In the genomic region with DNA sequence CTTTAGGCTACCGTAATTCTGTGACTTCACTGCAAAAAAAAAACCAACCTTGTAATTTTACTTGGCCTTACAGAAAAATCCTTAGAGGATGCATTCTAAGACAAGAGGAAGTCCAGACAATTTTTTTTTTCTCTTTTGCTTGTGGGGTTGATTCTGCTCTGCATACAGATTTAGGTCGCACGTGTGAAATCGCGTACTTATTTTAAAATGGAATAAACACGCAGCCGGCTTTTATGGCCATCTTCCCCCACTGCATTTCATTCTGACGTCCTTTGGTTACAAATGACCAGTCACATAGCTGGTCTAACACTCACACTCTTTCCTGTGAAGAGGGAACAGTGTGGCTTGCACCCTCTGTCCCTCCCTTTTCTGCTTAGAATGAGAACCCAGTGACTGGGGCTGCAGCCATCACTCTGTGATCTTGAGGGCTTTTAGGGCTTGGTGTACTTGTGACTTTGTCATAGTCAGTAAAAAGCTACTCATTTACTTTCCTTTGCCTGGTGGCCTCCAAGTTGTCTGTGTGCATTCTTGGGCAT, we compare ENCODE assay signal across 23 cellular contexts.
DNase-seq lines count a peak whose midpoint lies in the region; ATAC-seq and TF ChIP-seq lines count a peak whose summit lies in the region.
"Had no signal": no experiment of that assay in that cellular context is flagged by ENCODE, and none has a peak within 500 bp of the region (broad histone marks: within the 10 kb centered on the region; RNA-seq: fewer than 3 reads in every experiment).

No MANE protein-coding gene starts in this region.

- no peak overlapping the region for H3K27ac ChIP-seq in gastroesophageal sphincter
- H3K27ac ChIP-seq: lower lobe of right lung, ovary, right lobe of liver, thyroid gland had no signal

- H3K36me3 ChIP-seq in Loucy (ENCODE audit: insufficient read depth, low read length): no peaks in the 10 kb centered on the region
- no peaks in the 10 kb centered on the region for H3K36me3 ChIP-seq in gastroesophageal sphincter
- H3K36me3 ChIP-seq: ascending aorta, lower lobe of right lung, ovary, right lobe of liver, thyroid gland had no signal

- no peak for DNase-seq in activated T-cell treated with anti-CD3 and anti-CD28 coated beads, Interleukin-2, amount 50 U/mL, for 72 hours
- DNase-seq in activated T-cell treated with anti-CD3 and anti-CD28 coated beads for 4 hours (no peak), SKM-1 treated with dmso at 0.1 percent for 144 hours (lab: John Stamatoyannopoulos, UW; ENCODE audit: unreplicated experiment) (no peak)
- DNase-seq in activated naive CD8-positive, alpha-beta T cell treated with anti-CD3 and anti-CD28 coated beads for 36 hours: no peak
- no peak for DNase-seq in stimulated activated effector memory CD8-positive, alpha-beta T cell treated with anti-CD3 and anti-CD28 coated beads, Interleukin-12 subunit alpha, Interleukin-12 subunit beta, amount 100 ng/mL, for 72 hours (ENCODE audit: low spot score in 2 of 2)
- DNase-seq: activated CD4-positive, alpha-beta T cell treated with anti-CD3 and anti-CD28 coated beads, Interleukin-2, amount 50 U/mL, for 48 hours; activated gamma-delta T cell; DMS79 treated with DMSO at 0.1 percent for 48 hours; erythroblast; foreskin melanocyte; GOT3; hippocampal formation; lower lobe of right lung; NCI-H69; ovary; right lobe of liver; Right ventricle myocardium superior; SW 1271; thyroid gland had no signal

- no peaks in the 10 kb centered on the region for H3K9me2 ChIP-seq in Loucy (replicated peaks; ENCODE audit: low read depth, low read length)

- H3K4me3 ChIP-seq in Loucy (ENCODE audit: low read length, poor library complexity, severe bottlenecking) (no peak overlapping the region), gastroesophageal sphincter (no peak overlapping the region)
- H3K4me3 ChIP-seq: ascending aorta, lower lobe of right lung, ovary, right lobe of liver, thyroid gland had no signal

- H3K4me1 Mint-ChIP-seq in activated T-cell treated with anti-CD3 and anti-CD28 coated beads, Interleukin-2, amount 50 U/mL, for 72 hours (ENCODE audit: low read depth): peaks cover 98% of the 10 kb centered on the region
- peaks cover 69% of the 10 kb centered on the region for H3K4me1 Mint-ChIP-seq in activated naive CD8-positive, alpha-beta T cell treated with anti-CD3 and anti-CD28 coated beads for 36 hours
- peaks cover 83% of the 10 kb centered on the region for H3K4me1 Mint-ChIP-seq in stimulated activated effector memory CD8-positive, alpha-beta T cell treated with anti-CD3 and anti-CD28 coated beads, Interleukin-12 subunit alpha, Interleukin-12 subunit beta, amount 100 ng/mL, for 72 hours

- peaks cover 63% of the 10 kb centered on the region for H3K4me1 ChIP-seq in Loucy (ENCODE audit: insufficient read depth, low read length, poor library complexity, severe bottlenecking)
- H3K4me1 ChIP-seq in gastroesophageal sphincter: no peaks in the 10 kb centered on the region
- H3K4me1 ChIP-seq: lower lobe of right lung, right lobe of liver, thyroid gland had no signal

- TF ChIP-seq EP300 in gastroesophageal sphincter (IDR thresholded peaks at IDR 0.05): no peak

- H3F3A ChIP-seq in Loucy (ENCODE audit: low read depth): peaks cover 11% of the 10 kb centered on the region

- no peaks in the 10 kb centered on the region for H4K20me1 ChIP-seq in Loucy (ENCODE audit: insufficient read depth, low read length, poor library complexity, severe bottlenecking)

- no peaks in the 10 kb centered on the region for H3K27me3 ChIP-seq in Loucy (ENCODE audit: insufficient read depth, low read length, poor library complexity, severe bottlenecking)
- peaks cover 27% of the 10 kb centered on the region for H3K27me3 ChIP-seq in gastroesophageal sphincter
- H3K27me3 ChIP-seq: ascending aorta, ovary, right lobe of liver, thyroid gland had no signal

- no peaks in the 10 kb centered on the region for H3K27me3 Mint-ChIP-seq in activated T-cell treated with anti-CD3 and anti-CD28 coated beads, Interleukin-2, amount 50 U/mL, for 72 hours (ENCODE audit: low read depth)
- no peaks in the 10 kb centered on the region for H3K27me3 Mint-ChIP-seq in activated naive CD8-positive, alpha-beta T cell treated with anti-CD3 and anti-CD28 coated beads for 36 hours

- H3K27ac Mint-ChIP-seq in activated T-cell treated with anti-CD3 and anti-CD28 coated beads, Interleukin-2, amount 50 U/mL, for 72 hours: peak overlapping the region; percentile 90
- H3K27ac Mint-ChIP-seq in activated naive CD8-positive, alpha-beta T cell treated with anti-CD3 and anti-CD28 coated beads for 36 hours: peak overlapping the region; percentile 91
- peak overlapping the region; percentile 93 for H3K27ac Mint-ChIP-seq in stimulated activated effector memory CD8-positive, alpha-beta T cell treated with anti-CD3 and anti-CD28 coated beads, Interleukin-12 subunit alpha, Interleukin-12 subunit beta, amount 100 ng/mL, for 72 hours

- 65 to 77% methylated on average over 7 of the region's 8 CpGs for WGBS in gastroesophageal sphincter (ENCODE audit: low coverage in 1 of 2), 2 donors

- no peak for TF ChIP-seq POLR2A in gastroesophageal sphincter (IDR thresholded peaks at IDR 0.05)

- H3K9me3 Mint-ChIP-seq in activated T-cell treated with anti-CD3 and anti-CD28 coated beads, Interleukin-2, amount 50 U/mL, for 72 hours: peaks cover 2 to 4% of the 10 kb centered on the region in 2 donors
- peaks cover 9% of the 10 kb centered on the region for H3K9me3 Mint-ChIP-seq in activated naive CD8-positive, alpha-beta T cell treated with anti-CD3 and anti-CD28 coated beads for 36 hours
- H3K9me3 Mint-ChIP-seq in stimulated activated effector memory CD8-positive, alpha-beta T cell treated with anti-CD3 and anti-CD28 coated beads, Interleukin-12 subunit alpha, Interleukin-12 subunit beta, amount 100 ng/mL, for 72 hours: no peaks in the 10 kb centered on the region

- peak overlapping the region; percentile 7 for H3K9ac ChIP-seq in Loucy (ENCODE audit: low read depth, low read length, poor library complexity, severe bottlenecking)

- no peak overlapping the region for H3K4me2 ChIP-seq in Loucy (ENCODE audit: low read depth, low read length, poor library complexity, severe bottlenecking)

- H3K9me3 ChIP-seq in Loucy (ENCODE audit: insufficient read depth, low read depth, low read length) (no peaks in the 10 kb centered on the region), gastroesophageal sphincter (peaks cover 0 to 27% (median 0%) of the 10 kb centered on the region in 3 donors)
- H3K9me3 ChIP-seq: ascending aorta, lower lobe of right lung, ovary, right lobe of liver, thyroid gland had no signal

- H3K4me3 Mint-ChIP-seq in activated T-cell treated with anti-CD3 and anti-CD28 coated beads, Interleukin-2, amount 50 U/mL, for 72 hours: peak overlapping the region; percentile 48 to 77
- H3K4me3 Mint-ChIP-seq in activated naive CD8-positive, alpha-beta T cell treated with anti-CD3 and anti-CD28 coated beads for 36 hours: no peak overlapping the region
- peak overlapping the region; percentile 57 for H3K4me3 Mint-ChIP-seq in stimulated activated effector memory CD8-positive, alpha-beta T cell treated with anti-CD3 and anti-CD28 coated beads, Interleukin-12 subunit alpha, Interleukin-12 subunit beta, amount 100 ng/mL, for 72 hours

- ATAC-seq in activated T-cell treated with anti-CD3 and anti-CD28 coated beads, Interleukin-2, amount 50 U/mL, for 72 hours (replicated peaks in 1 of 2): no peak
- ATAC-seq in stimulated activated effector memory CD8-positive, alpha-beta T cell treated with anti-CD3 and anti-CD28 coated beads, Interleukin-12 subunit alpha, Interleukin-12 subunit beta, amount 100 ng/mL, for 72 hours: no peak
- ATAC-seq in HG02623 (IDR thresholded peaks at IDR 0.05; ENCODE audit: unreplicated experiment) (no peak), gastroesophageal sphincter (no peak)

- H2AFZ ChIP-seq in Loucy (ENCODE audit: low read length): no peak overlapping the region; the same call in 1 of the 2 replicates

- H3K36me3 Mint-ChIP-seq in activated T-cell treated with anti-CD3 and anti-CD28 coated beads, Interleukin-2, amount 50 U/mL, for 72 hours (ENCODE audit: insufficient read depth in 2 of 2): peaks cover 15 to 22% of the 10 kb centered on the region in 2 donors
- H3K36me3 Mint-ChIP-seq in activated naive CD8-positive, alpha-beta T cell treated with anti-CD3 and anti-CD28 coated beads for 36 hours: peaks cover 17% of the 10 kb centered on the region
- H3K36me3 Mint-ChIP-seq in stimulated activated effector memory CD8-positive, alpha-beta T cell treated with anti-CD3 and anti-CD28 coated beads, Interleukin-12 subunit alpha, Interleukin-12 subunit beta, amount 100 ng/mL, for 72 hours: no peaks in the 10 kb centered on the region

- TF ChIP-seq CTCF in Loucy (conservative IDR thresholded peaks at IDR 0.05; ENCODE audit: low read length) (no peak), gastroesophageal sphincter (IDR thresholded peaks at IDR 0.05) (no peak)

- no peaks in the 10 kb centered on the region for H3K79me2 ChIP-seq in Loucy (ENCODE audit: insufficient read depth, low read length)
